ENCODE assay signal across 8 cellular contexts in genomic region chr4:5050520-5050955, GRCh38. TPM values are rescaled to one million over a fixed set of nuclear protein-coding genes. Genes with fewer than 3 reads are reported as not detected.
DNase-seq lines count a peak whose midpoint lies in the region; ATAC-seq and TF ChIP-seq lines count a peak whose summit lies in the region.

No MANE protein-coding gene starts in this region.

- CTCF ChIA-PET in Caco-2 (lab: Charles Lee), result interaction anchor here (0.7 to 1.0 kb wide), 2 partner anchors 359 to 409 kb away, joined by 3 to 5 read pairs; no protein-coding TSS in a partner anchor

- H3K27me3 ChIP-seq in Caco-2 (replicated peaks; ENCODE audit: control insufficient read depth, insufficient read depth, low read length), result no peaks in the 10 kb centered on the region

- no peaks in the 10 kb centered on the region for H3K36me3 ChIP-seq in Caco-2 (ENCODE audit: control insufficient read depth, insufficient read depth, low read length)

- peaks cover 13% of the 10 kb centered on the region for H3K4me1 Mint-ChIP-seq in Caco-2 (ENCODE audit: low read depth, unreplicated experiment)
- peaks cover 13% of the 10 kb centered on the region for H3K4me1 Mint-ChIP-seq in activated naive CD8-positive, alpha-beta T cell treated with anti-CD3 and anti-CD28 coated beads, Interleukin-2, amount 50 U/mL, for 24 hours

- ATAC-seq in GM21737 (IDR thresholded peaks at IDR 0.05; ENCODE audit: unreplicated experiment) (peak; percentile 62), HG02588 (IDR thresholded peaks at IDR 0.05; ENCODE audit: unreplicated experiment) (no peak)
- peak; percentile 35 for ATAC-seq in activated naive CD8-positive, alpha-beta T cell treated with anti-CD3 and anti-CD28 coated beads, Interleukin-2, amount 50 U/mL, for 24 hours

- peak overlapping the region; percentile 34 for H3K4me3 ChIP-seq in Caco-2 (ENCODE audit: low read depth, low read length)

- H3K9me3 Mint-ChIP-seq in Caco-2 (ENCODE audit: unreplicated experiment), result peaks cover 4% of the 10 kb centered on the region
- no peaks in the 10 kb centered on the region for H3K9me3 Mint-ChIP-seq in activated naive CD8-positive, alpha-beta T cell treated with anti-CD3 and anti-CD28 coated beads, Interleukin-2, amount 50 U/mL, for 24 hours

- no TSS peak for BruUV-seq in Caco-2 (replicated peaks; lab: Mats Ljungman, UMichigan)

- H3K27me3 Mint-ChIP-seq in Caco-2 (ENCODE audit: insufficient read depth, unreplicated experiment), result peaks cover 3% of the 10 kb centered on the region
- peaks cover 44% of the 10 kb centered on the region for H3K27me3 Mint-ChIP-seq in activated naive CD8-positive, alpha-beta T cell treated with anti-CD3 and anti-CD28 coated beads, Interleukin-2, amount 50 U/mL, for 24 hours

- H3K4me1 ChIP-seq in Caco-2, result peaks cover 28% of the 10 kb centered on the region

- H3K36me3 Mint-ChIP-seq in Caco-2 (ENCODE audit: insufficient read depth, unreplicated experiment), result peaks cover 9% of the 10 kb centered on the region
- H3K36me3 Mint-ChIP-seq in activated naive CD8-positive, alpha-beta T cell treated with anti-CD3 and anti-CD28 coated beads, Interleukin-2, amount 50 U/mL, for 24 hours (ENCODE audit: low read depth), result no peaks in the 10 kb centered on the region

- peak; percentile 60 for TF ChIP-seq CTCF in Caco-2 (IDR thresholded peaks at IDR 0.05; ENCODE audit: insufficient read depth in 1 of 2, low read depth in 1 of 2, low read length in 1 of 2, severe bottlenecking in 1 of 2, unreplicated experiment in 1 of 2)

- H3K9me3 ChIP-seq in Caco-2, result peaks cover 4% of the 10 kb centered on the region; the same call in 1 of the 2 replicates

- H3K4me3 Mint-ChIP-seq in Caco-2 (ENCODE audit: unreplicated experiment), result peak overlapping the region; percentile 73
- peak overlapping the region; percentile 74 for H3K4me3 Mint-ChIP-seq in activated naive CD8-positive, alpha-beta T cell treated with anti-CD3 and anti-CD28 coated beads, Interleukin-2, amount 50 U/mL, for 24 hours

- POLR2A ChIA-PET in Caco-2 (lab: Charles Lee), result interaction anchor here (0.5 kb wide), 1 partner anchor 125 kb away, joined by 3 read pairs; no protein-coding TSS in a partner anchor

- intact Hi-C loops in Caco-2 (cut with micrococcal nuclease; ENCODE audit: unreplicated experiment), result loop anchor here (1.0 to 10.0 kb wide), 4 partner anchors 92 to 762 kb away; no protein-coding TSS in a partner anchor
- intact Hi-C loops in cardiac septum (cut with DNase I), result loop anchor here (5.0 kb wide), 2 partner anchors 412 to 762 kb away; no protein-coding TSS in a partner anchor

- H3K27ac Mint-ChIP-seq in Caco-2 (ENCODE audit: unreplicated experiment), result peak overlapping the region; percentile 42
- no peak overlapping the region for H3K27ac Mint-ChIP-seq in activated naive CD8-positive, alpha-beta T cell treated with anti-CD3 and anti-CD28 coated beads, Interleukin-2, amount 50 U/mL, for 24 hours

- DNase-seq in Caco-2 (peak; percentile 63 to 73), NCI-H446 treated with DMSO at 0.1 percent for 48 hours (lab: John Stamatoyannopoulos, UW) (peak; percentile 16), cardiac septum (ENCODE audit: low spot score) (peak; percentile 80), nucleus accumbens (lab: John Stamatoyannopoulos, UW) (peak in 46 of 56 donors; percentile 18 to 82 (median 44)), activated gamma-delta T cell treated with Interleukin-2 at 50 U/mL for 16 hours (no peak)
- peak; percentile 41 for DNase-seq in activated naive CD8-positive, alpha-beta T cell treated with anti-CD3 and anti-CD28 coated beads, Interleukin-2, amount 50 U/mL, for 24 hours

RNA-seq across cellular contexts. Expression of gene STK32B, which starts 0.7 kb away (rescaled TPM):
- total RNA-seq in Caco-2 (2022) (8.8 and 11.2 TPM in 2 replicates), cardiac septum (0.22 TPM)

RNA-seq across cellular contexts. Expression of gene CYTL1, which starts 31.3 kb away (rescaled TPM):
- total RNA-seq in Caco-2 (2022) (not detected in 2 replicates), cardiac septum (not detected)
